8 cellular contexts compared by ENCODE assay signal in genomic region chr11:61160487-61161189, GRCh38. TPM values are rescaled to one million over a fixed set of nuclear protein-coding genes. Genes with fewer than 3 reads are reported as not detected.
DNase-seq lines count a peak whose midpoint lies in the region; ATAC-seq and TF ChIP-seq lines count a peak whose summit lies in the region.

No MANE protein-coding gene starts in this region.

- peaks cover 73% of the 10 kb centered on the region for H3K4me1 Mint-ChIP-seq in dendritic cell treated with granulocyte-macrophage colony-stimulating factor and Interleukin-4, amounts not matched to agents 40 ng/mL and 50 ng/mL, for 4 days (ENCODE audit: low read depth)
- H3K4me1 Mint-ChIP-seq in naive thymus-derived CD8-positive, alpha-beta T cell: peaks cover 31 to 61% (median 50%) of the 10 kb centered on the region in 4 donors

- peak overlapping the region; percentile 81 for H3K4me3 Mint-ChIP-seq in dendritic cell treated with granulocyte-macrophage colony-stimulating factor and Interleukin-4, amounts not matched to agents 40 ng/mL and 50 ng/mL, for 4 days
- peak overlapping the region; percentile 77 to 89 (median 86) for H3K4me3 Mint-ChIP-seq in naive thymus-derived CD8-positive, alpha-beta T cell

- DNase-seq in GM12865 (ENCODE audit: low read depth): no peak
- peak; percentile 65 for DNase-seq in NCI-H2227 (lab: John Stamatoyannopoulos, UW; ENCODE audit: unreplicated experiment)
- peak in 1 of 10 donors; percentile 3 for DNase-seq in naive thymus-derived CD8-positive, alpha-beta T cell
- no peak for DNase-seq in NCI-H446 (lab: John Stamatoyannopoulos, UW)
- no peak for DNase-seq in retina
- no peak for DNase-seq in GM20000 (ENCODE audit: low spot score)

- POLR2A ChIA-PET in naive thymus-derived CD8-positive, alpha-beta T cell (lab: Charles Lee): interaction anchor here (0.5 to 1.5 kb wide), 7 partner anchors 10 to 245 kb away, joined by 3 to 7 read pairs (median 5); no protein-coding TSS in a partner anchor

- ATAC-seq in naive thymus-derived CD8-positive, alpha-beta T cell: peak in 1 of 2 donors; percentile 5
- ATAC-seq in HG02571 (IDR thresholded peaks at IDR 0.05; ENCODE audit: unreplicated experiment): no peak

- intact Hi-C loops in dendritic cell treated with granulocyte-macrophage colony-stimulating factor and Interleukin-4, amounts not matched to agents 40 ng/mL and 50 ng/mL, for 4 days (cut with micrococcal nuclease): no loop called here

- peaks cover 2% of the 10 kb centered on the region for H3K9me3 Mint-ChIP-seq in dendritic cell treated with granulocyte-macrophage colony-stimulating factor and Interleukin-4, amounts not matched to agents 40 ng/mL and 50 ng/mL, for 4 days
- H3K9me3 Mint-ChIP-seq in naive thymus-derived CD8-positive, alpha-beta T cell: peaks cover 0 to 7% (median 0%) of the 10 kb centered on the region in 9 donors

- H3K36me3 Mint-ChIP-seq in dendritic cell treated with granulocyte-macrophage colony-stimulating factor and Interleukin-4, amounts not matched to agents 40 ng/mL and 50 ng/mL, for 4 days (ENCODE audit: low read depth): peaks cover 30% of the 10 kb centered on the region
- H3K36me3 Mint-ChIP-seq in naive thymus-derived CD8-positive, alpha-beta T cell: peaks cover 7% of the 10 kb centered on the region in 3 donors

- peak overlapping the region; percentile 87 for H3K4me3 ChIP-seq in GM12865 (ENCODE audit: low read depth, low read length)

- TF ChIP-seq CTCF in GM12865 (IDR thresholded peaks at IDR 0.05; ENCODE audit: insufficient read depth, low read depth, low read length, missing control alignments) (no peak), GM20000 (IDR thresholded peaks at IDR 0.05; ENCODE audit: extremely low read depth, missing control alignments) (no peak)

- H3K27ac Mint-ChIP-seq in dendritic cell treated with granulocyte-macrophage colony-stimulating factor and Interleukin-4, amounts not matched to agents 40 ng/mL and 50 ng/mL, for 4 days: peak overlapping the region; percentile 93
- H3K27ac Mint-ChIP-seq in naive thymus-derived CD8-positive, alpha-beta T cell: peak overlapping the region; percentile 84 to 96 (median 94)

- H3K27me3 Mint-ChIP-seq in dendritic cell treated with granulocyte-macrophage colony-stimulating factor and Interleukin-4, amounts not matched to agents 40 ng/mL and 50 ng/mL, for 4 days: no peaks in the 10 kb centered on the region
- H3K27me3 Mint-ChIP-seq in naive thymus-derived CD8-positive, alpha-beta T cell: no peaks in the 10 kb centered on the region

RNA-seq across cellular contexts. Expression of gene VPS37C, which starts 0.6 kb away (rescaled TPM):
- total RNA-seq in naive thymus-derived CD8-positive, alpha-beta T cell: 1 to 10 TPM; 5.4 to 6.3 TPM
- polyA plus RNA-seq in naive thymus-derived CD8-positive, alpha-beta T cell: 1 to 10 TPM in 1 of 3 donors, under 1 TPM in 2; 0.62 to 1.3 (median 0.86) TPM

RNA-seq across cellular contexts. Expression of gene PGA3, which starts 42.7 kb away (rescaled TPM):
- not detected for total RNA-seq in naive thymus-derived CD8-positive, alpha-beta T cell
- polyA plus RNA-seq in naive thymus-derived CD8-positive, alpha-beta T cell: not detected

RNA-seq across cellular contexts. Expression of gene CD5, which starts 58.3 kb away (rescaled TPM):
- 100 to 1,000 TPM; 165 to 174 TPM for total RNA-seq in naive thymus-derived CD8-positive, alpha-beta T cell
- polyA plus RNA-seq in naive thymus-derived CD8-positive, alpha-beta T cell: 100 to 1,000 TPM; 136 to 227 (median 192) TPM
